3 cellular contexts compared by ENCODE assay signal in the genomic region with DNA sequence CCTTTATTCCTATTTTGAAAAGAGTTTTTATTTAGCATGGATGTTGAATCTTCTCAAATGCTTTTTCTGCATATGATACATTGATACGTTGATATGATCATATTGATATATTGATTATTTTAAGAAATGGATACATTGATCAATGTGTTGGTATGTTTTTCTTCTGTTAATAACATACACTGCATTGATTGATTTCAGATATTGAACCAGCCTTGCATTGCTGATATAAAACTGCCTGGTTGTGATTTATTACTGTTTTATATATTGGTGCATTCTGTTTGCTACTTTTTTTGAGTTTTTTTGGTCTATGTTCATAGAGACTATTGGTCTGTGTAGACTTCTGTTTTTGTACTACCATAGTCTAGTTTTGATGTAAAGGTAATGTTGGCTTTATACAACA.
TF ChIP-seq lines count a peak whose summit lies in the region.

No MANE protein-coding gene starts in this region.

TF ChIP-seq in HEK293T, 16 proteins besides CTCF, POLR2A, EP300 and RAD21:
- TF ChIP-seq, protein P1, sequence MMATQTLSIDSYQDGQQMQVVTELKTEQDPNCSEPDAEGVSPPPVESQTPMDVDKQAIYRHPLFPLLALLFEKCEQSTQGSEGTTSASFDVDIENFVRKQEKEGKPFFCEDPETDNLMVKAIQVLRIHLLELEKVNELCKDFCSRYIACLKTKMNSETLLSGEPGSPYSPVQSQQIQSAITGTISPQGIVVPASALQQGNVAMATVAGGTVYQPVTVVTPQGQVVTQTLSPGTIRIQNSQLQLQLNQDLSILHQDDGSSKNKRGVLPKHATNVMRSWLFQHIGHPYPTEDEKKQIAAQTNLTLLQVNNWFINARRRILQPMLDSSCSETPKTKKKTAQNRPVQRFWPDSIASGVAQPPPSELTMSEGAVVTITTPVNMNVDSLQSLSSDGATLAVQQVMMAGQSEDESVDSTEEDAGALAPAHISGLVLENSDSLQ (IDR thresholded peaks at IDR 0.05), result peak; percentile 45
- no peak for TF ChIP-seq FOXK2 (IDR thresholded peaks at IDR 0.05)
TF ChIP-seq in HEK293T: peak in this region for 1.

TF ChIP-seq in GM12878, 131 proteins besides CTCF, POLR2A, EP300 and RAD21:
- TF ChIP-seq HDAC6 (IDR thresholded peaks at IDR 0.05; ENCODE audit: unreplicated experiment) (no peak), ZNF384 (IDR thresholded peaks at IDR 0.05; ENCODE audit: borderline replicate concordance, low read depth, low read length) (no peak), SREBF1 (IDR thresholded peaks at IDR 0.05; ENCODE audit: low read length) (no peak), MEF2B (IDR thresholded peaks at IDR 0.05; ENCODE audit: partially characterized antibody, poor library complexity, severe bottlenecking) (no peak), SUZ12 (IDR thresholded peaks at IDR 0.05; ENCODE audit: unreplicated experiment) (no peak), IKZF2 (IDR thresholded peaks at IDR 0.05) (no peak), DPF2 (IDR thresholded peaks at IDR 0.05) (no peak), SPI1 (IDR thresholded peaks at IDR 0.05; ENCODE audit: borderline replicate concordance, insufficient read depth, low read depth, low read length) (no peak), ZZZ3 (IDR thresholded peaks at IDR 0.05; ENCODE audit: control insufficient read depth, insufficient read length, low read depth) (no peak), BRCA1 (IDR thresholded peaks at IDR 0.05; ENCODE audit: low read depth, low read length) (no peak), TCF12 (IDR thresholded peaks at IDR 0.05; ENCODE audit: low read depth, low read length) (no peak), CHD2 (IDR thresholded peaks at IDR 0.05; ENCODE audit: borderline replicate concordance, low read depth, low read length) (no peak), RAD51 (IDR thresholded peaks at IDR 0.05) (no peak), NRF1 (conservative IDR thresholded peaks at IDR 0.05; ENCODE audit: low read depth, low read length) (no peak), MXI1 (IDR thresholded peaks at IDR 0.05; ENCODE audit: low read depth, low read length) (no peak)
- TF ChIP-seq, protein P2, sequence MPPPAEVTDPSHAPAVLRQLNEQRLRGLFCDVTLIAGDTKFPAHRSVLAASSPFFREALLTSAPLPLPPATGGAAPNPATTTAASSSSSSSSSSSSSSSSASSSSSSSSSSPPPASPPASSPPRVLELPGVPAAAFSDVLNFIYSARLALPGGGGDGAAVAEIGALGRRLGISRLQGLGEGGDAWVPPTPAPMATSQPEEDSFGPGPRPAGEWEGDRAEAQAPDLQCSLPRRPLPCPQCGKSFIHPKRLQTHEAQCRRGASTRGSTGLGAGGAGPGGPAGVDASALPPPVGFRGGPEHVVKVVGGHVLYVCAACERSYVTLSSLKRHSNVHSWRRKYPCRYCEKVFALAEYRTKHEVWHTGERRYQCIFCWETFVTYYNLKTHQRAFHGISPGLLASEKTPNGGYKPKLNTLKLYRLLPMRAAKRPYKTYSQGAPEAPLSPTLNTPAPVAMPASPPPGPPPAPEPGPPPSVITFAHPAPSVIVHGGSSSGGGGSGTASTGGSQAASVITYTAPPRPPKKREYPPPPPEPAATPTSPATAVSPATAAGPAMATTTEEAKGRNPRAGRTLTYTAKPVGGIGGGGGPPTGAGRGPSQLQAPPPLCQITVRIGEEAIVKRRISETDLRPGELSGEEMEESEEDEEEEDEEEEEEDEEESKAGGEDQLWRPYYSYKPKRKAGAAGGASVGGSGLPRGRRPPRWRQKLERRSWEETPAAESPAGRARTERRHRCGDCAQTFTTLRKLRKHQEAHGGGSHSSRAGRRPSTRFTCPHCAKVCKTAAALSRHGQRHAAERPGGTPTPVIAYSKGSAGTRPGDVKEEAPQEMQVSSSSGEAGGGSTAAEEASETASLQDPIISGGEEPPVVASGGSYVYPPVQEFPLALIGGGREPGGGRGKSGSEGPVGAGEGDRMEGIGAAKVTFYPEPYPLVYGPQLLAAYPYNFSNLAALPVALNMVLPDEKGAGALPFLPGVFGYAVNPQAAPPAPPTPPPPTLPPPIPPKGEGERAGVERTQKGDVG (CRISPR knock-in tag; IDR thresholded peaks at IDR 0.05), result no peak
- TF ChIP-seq, protein P3, sequence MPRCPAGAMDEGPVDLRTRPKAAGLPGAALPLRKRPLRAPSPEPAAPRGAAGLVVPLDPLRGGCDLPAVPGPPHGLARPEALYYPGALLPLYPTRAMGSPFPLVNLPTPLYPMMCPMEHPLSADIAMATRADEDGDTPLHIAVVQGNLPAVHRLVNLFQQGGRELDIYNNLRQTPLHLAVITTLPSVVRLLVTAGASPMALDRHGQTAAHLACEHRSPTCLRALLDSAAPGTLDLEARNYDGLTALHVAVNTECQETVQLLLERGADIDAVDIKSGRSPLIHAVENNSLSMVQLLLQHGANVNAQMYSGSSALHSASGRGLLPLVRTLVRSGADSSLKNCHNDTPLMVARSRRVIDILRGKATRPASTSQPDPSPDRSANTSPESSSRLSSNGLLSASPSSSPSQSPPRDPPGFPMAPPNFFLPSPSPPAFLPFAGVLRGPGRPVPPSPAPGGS (IDR thresholded peaks at IDR 0.05; ENCODE audit: borderline replicate concordance, insufficient read depth, low read depth, low read length, poor library complexity, severe bottlenecking), result no peak

TF ChIP-seq in K562, 482 proteins besides CTCF, POLR2A, EP300 and RAD21:
- TF ChIP-seq ZNF239 (CRISPR knock-in tag; IDR thresholded peaks at IDR 0.05) (no peak), CBX3 (IDR thresholded peaks at IDR 0.05; ENCODE audit: borderline replicate concordance in 1 of 2, low read length in 2 of 2) (peak in 1 of 2 experiments; percentile 86; a peak in 2 of 3 replicates), CBX8 (IDR thresholded peaks at IDR 0.05; ENCODE audit: borderline replicate concordance, extremely low read depth, low read depth, low read length, poor library complexity, severe bottlenecking) (no peak), MEIS2 (IDR thresholded peaks at IDR 0.05; ENCODE audit: partially characterized antibody) (peak; percentile 38), SMARCC2 (IDR thresholded peaks at IDR 0.05; ENCODE audit: low read depth) (no peak), SUPT5H (IDR thresholded peaks at IDR 0.05) (no peak), ZNF12 (CRISPR knock-in tag; IDR thresholded peaks at IDR 0.05) (no peak), ASH1L (IDR thresholded peaks at IDR 0.05; ENCODE audit: borderline replicate concordance, low read depth, partially characterized antibody) (no peak), ZNF324 (CRISPR knock-in tag; IDR thresholded peaks at IDR 0.05) (peak; percentile 97), KDM1A (IDR thresholded peaks at IDR 0.05) (0 out of 4 replicates have a peak, but pooled peaks of 1 of the 2 experiments have one; percentile 26), ZSCAN29 (IDR thresholded peaks at IDR 0.05) (no peak), KAT2B (IDR thresholded peaks at IDR 0.05; ENCODE audit: low read depth, low read length) (no peak), TAF7 (tag; IDR thresholded peaks at IDR 0.05) (no peak), GATA2 (CRISPR knock-in tag; IDR thresholded peaks at IDR 0.05) (no peak), ZNF778 (CRISPR knock-in tag; IDR thresholded peaks at IDR 0.05) (no peak)
- TF ChIP-seq, protein P4, sequence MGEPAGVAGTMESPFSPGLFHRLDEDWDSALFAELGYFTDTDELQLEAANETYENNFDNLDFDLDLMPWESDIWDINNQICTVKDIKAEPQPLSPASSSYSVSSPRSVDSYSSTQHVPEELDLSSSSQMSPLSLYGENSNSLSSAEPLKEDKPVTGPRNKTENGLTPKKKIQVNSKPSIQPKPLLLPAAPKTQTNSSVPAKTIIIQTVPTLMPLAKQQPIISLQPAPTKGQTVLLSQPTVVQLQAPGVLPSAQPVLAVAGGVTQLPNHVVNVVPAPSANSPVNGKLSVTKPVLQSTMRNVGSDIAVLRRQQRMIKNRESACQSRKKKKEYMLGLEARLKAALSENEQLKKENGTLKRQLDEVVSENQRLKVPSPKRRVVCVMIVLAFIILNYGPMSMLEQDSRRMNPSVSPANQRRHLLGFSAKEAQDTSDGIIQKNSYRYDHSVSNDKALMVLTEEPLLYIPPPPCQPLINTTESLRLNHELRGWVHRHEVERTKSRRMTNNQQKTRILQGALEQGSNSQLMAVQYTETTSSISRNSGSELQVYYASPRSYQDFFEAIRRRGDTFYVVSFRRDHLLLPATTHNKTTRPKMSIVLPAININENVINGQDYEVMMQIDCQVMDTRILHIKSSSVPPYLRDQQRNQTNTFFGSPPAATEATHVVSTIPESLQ (CRISPR knock-in tag; IDR thresholded peaks at IDR 0.05), result no peak
- TF ChIP-seq, protein P5, sequence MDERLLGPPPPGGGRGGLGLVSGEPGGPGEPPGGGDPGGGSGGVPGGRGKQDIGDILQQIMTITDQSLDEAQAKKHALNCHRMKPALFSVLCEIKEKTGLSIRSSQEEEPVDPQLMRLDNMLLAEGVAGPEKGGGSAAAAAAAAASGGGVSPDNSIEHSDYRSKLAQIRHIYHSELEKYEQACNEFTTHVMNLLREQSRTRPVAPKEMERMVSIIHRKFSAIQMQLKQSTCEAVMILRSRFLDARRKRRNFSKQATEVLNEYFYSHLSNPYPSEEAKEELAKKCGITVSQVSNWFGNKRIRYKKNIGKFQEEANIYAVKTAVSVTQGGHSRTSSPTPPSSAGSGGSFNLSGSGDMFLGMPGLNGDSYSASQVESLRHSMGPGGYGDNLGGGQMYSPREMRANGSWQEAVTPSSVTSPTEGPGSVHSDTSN (CRISPR knock-in tag; IDR thresholded peaks at IDR 0.05; ENCODE audit: low read depth), result no peak
- TF ChIP-seq, protein P5 (tag; conservative IDR thresholded peaks at IDR 0.05; ENCODE audit: low read depth), result 0 out of 2 replicates have a peak, but pooled peaks have one; percentile 23
- TF ChIP-seq, protein P6, sequence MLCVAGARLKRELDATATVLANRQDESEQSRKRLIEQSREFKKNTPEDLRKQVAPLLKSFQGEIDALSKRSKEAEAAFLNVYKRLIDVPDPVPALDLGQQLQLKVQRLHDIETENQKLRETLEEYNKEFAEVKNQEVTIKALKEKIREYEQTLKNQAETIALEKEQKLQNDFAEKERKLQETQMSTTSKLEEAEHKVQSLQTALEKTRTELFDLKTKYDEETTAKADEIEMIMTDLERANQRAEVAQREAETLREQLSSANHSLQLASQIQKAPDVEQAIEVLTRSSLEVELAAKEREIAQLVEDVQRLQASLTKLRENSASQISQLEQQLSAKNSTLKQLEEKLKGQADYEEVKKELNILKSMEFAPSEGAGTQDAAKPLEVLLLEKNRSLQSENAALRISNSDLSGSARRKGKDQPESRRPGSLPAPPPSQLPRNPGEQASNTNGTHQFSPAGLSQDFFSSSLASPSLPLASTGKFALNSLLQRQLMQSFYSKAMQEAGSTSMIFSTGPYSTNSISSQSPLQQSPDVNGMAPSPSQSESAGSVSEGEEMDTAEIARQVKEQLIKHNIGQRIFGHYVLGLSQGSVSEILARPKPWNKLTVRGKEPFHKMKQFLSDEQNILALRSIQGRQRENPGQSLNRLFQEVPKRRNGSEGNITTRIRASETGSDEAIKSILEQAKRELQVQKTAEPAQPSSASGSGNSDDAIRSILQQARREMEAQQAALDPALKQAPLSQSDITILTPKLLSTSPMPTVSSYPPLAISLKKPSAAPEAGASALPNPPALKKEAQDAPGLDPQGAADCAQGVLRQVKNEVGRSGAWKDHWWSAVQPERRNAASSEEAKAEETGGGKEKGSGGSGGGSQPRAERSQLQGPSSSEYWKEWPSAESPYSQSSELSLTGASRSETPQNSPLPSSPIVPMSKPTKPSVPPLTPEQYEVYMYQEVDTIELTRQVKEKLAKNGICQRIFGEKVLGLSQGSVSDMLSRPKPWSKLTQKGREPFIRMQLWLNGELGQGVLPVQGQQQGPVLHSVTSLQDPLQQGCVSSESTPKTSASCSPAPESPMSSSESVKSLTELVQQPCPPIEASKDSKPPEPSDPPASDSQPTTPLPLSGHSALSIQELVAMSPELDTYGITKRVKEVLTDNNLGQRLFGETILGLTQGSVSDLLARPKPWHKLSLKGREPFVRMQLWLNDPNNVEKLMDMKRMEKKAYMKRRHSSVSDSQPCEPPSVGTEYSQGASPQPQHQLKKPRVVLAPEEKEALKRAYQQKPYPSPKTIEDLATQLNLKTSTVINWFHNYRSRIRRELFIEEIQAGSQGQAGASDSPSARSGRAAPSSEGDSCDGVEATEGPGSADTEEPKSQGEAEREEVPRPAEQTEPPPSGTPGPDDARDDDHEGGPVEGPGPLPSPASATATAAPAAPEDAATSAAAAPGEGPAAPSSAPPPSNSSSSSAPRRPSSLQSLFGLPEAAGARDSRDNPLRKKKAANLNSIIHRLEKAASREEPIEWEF (CRISPR knock-in tag; IDR thresholded peaks at IDR 0.05), result peak; percentile 86
- TF ChIP-seq, protein P1 (IDR thresholded peaks at IDR 0.05), result 0 out of 2 replicates have a peak, but pooled peaks have one; percentile 9
- TF ChIP-seq, protein P7, sequence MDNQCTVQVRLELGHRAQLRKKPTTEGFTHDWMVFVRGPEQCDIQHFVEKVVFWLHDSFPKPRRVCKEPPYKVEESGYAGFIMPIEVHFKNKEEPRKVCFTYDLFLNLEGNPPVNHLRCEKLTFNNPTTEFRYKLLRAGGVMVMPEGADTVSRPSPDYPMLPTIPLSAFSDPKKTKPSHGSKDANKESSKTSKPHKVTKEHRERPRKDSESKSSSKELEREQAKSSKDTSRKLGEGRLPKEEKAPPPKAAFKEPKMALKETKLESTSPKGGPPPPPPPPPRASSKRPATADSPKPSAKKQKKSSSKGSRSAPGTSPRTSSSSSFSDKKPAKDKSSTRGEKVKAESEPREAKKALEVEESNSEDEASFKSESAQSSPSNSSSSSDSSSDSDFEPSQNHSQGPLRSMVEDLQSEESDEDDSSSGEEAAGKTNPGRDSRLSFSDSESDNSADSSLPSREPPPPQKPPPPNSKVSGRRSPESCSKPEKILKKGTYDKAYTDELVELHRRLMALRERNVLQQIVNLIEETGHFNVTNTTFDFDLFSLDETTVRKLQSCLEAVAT (IDR thresholded peaks at IDR 0.05), result no peak
- TF ChIP-seq, protein P8, sequence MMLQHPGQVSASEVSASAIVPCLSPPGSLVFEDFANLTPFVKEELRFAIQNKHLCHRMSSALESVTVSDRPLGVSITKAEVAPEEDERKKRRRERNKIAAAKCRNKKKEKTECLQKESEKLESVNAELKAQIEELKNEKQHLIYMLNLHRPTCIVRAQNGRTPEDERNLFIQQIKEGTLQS (IDR thresholded peaks at IDR 0.05), result no peak
- TF ChIP-seq, protein P8 (CRISPR knock-in tag; conservative IDR thresholded peaks at IDR 0.05), result no peak
